ENCODE assay signal across 2 cellular contexts in the genomic region with DNA sequence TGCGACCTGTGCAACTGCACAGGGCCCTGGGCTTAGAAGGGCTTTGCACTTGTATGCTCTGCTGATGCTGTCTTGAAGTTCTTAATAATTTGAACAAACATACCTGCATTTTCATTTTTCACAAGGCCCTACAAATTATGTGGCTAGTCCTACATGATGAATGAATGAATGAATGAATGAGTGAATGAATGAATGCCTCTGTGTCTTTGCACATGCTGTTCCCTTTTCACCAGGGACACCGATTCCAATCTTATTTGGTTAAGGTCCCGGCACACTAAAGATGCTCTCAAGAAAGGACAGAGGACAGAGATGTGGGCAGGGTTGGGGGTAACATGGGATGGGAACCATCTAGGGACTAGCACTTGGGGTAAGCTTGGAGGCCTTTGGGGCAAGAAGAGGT.
TF ChIP-seq lines count a peak whose summit lies in the region.

No MANE protein-coding gene starts in this region.

TF ChIP-seq in HEK293, 187 proteins besides CTCF, POLR2A, EP300 and RAD21:
- TF ChIP-seq TCF7L2 (IDR thresholded peaks at IDR 0.05; ENCODE audit: borderline replicate concordance, low read depth, low read length) = no peak
- TF ChIP-seq ZNF530 (tag by site-specific recombination; IDR thresholded peaks at IDR 0.05; ENCODE audit: low read depth) = no peak
- no peak for TF ChIP-seq EGR2 (tag by site-specific recombination; IDR thresholded peaks at IDR 0.05; ENCODE audit: low read depth)
- TF ChIP-seq ZBTB1 (tag by site-specific recombination; IDR thresholded peaks at IDR 0.05) = no peak
- 0 out of 2 replicates have a peak, but pooled peaks have one; percentile 62 for TF ChIP-seq ZNF24 (tag by site-specific recombination; IDR thresholded peaks at IDR 0.05)
- no peak for TF ChIP-seq ZSCAN30 (tag by site-specific recombination; IDR thresholded peaks at IDR 0.05)

TF ChIP-seq in GM12878, 131 proteins besides CTCF, POLR2A, EP300 and RAD21:
- no peak for TF ChIP-seq CREB1 (IDR thresholded peaks at IDR 0.05; ENCODE audit: low read depth)
- TF ChIP-seq RAD51 (IDR thresholded peaks at IDR 0.05) = no peak
- TF ChIP-seq JUNB (IDR thresholded peaks at IDR 0.05) = no peak
- TF ChIP-seq ZNF24 (IDR thresholded peaks at IDR 0.05) = peak; percentile 84; the same call in 1 of the 2 replicates
- no peak for TF ChIP-seq ZNF274 (IDR thresholded peaks at IDR 0.05; ENCODE audit: insufficient read depth, insufficient read length)
